ENCODE assay signal across 19 cellular contexts in genomic region chr13:112245179-112245724, GRCh38.
DNase-seq lines count a peak whose midpoint lies in the region; ATAC-seq and TF ChIP-seq lines count a peak whose summit lies in the region.
"Had no signal": no experiment of that assay in that cellular context is flagged by ENCODE, and none has a peak within 500 bp of the region (broad histone marks: within the 10 kb centered on the region; RNA-seq: fewer than 3 reads in every experiment).

No MANE protein-coding gene starts in this region.

- H3K27ac Mint-ChIP-seq in stimulated activated naive CD8-positive, alpha-beta T cell treated with anti-CD3 and anti-CD28 coated beads, Interleukin-15, amount 100 ng/mL, for 72 hours = no peak overlapping the region

- H3K4me1 Mint-ChIP-seq in stimulated activated naive CD8-positive, alpha-beta T cell treated with anti-CD3 and anti-CD28 coated beads, Interleukin-15, amount 100 ng/mL, for 72 hours = no peaks in the 10 kb centered on the region

- ATAC-seq in stimulated activated naive CD8-positive, alpha-beta T cell treated with anti-CD3 and anti-CD28 coated beads, Interleukin-15, Interleukin-2, amounts not matched to agents 100 U/mL and 50 U/mL, for 24 hours = peak; percentile 14
- no peak for ATAC-seq in stimulated activated naive CD8-positive, alpha-beta T cell treated with anti-CD3 and anti-CD28 coated beads, Interleukin-15, amount 100 ng/mL, for 72 hours
- no peak for ATAC-seq in SK-N-SH treated with all-trans-retinoic acid at 6 μM for 48 hours
- ATAC-seq in GM19395 (IDR thresholded peaks at IDR 0.05; ENCODE audit: unreplicated experiment) = no peak
- ATAC-seq: A549 had no signal

- DNase-seq in stimulated activated naive CD8-positive, alpha-beta T cell treated with anti-CD3 and anti-CD28 coated beads, Interleukin-15, Interleukin-2, amounts not matched to agents 100 U/mL and 50 U/mL, for 24 hours = no peak
- DNase-seq in stimulated activated naive CD8-positive, alpha-beta T cell treated with anti-CD3 and anti-CD28 coated beads, Interleukin-15, amount 100 ng/mL, for 72 hours = no peak
- DNase-seq in islet precursor cell = peak; percentile 49
- DNase-seq in posterior vena cava (ENCODE audit: low spot score) = peak; percentile 76
- peak; percentile 79 to 81 for DNase-seq in vagina (ENCODE audit: extremely low spot score in 2 of 2)
- DNase-seq in NCI-H226 = no peak
- DNase-seq: GDM1, GM23248, KBM-7, NCI-H1417 treated with DMSO at 0.1 percent for 48 hours, NCI-H1930, NCI-H2171, NCI-H446 treated with DMSO at 0.1 percent for 48 hours, NCI-H748 treated with DMSO at 0.1 percent for 48 hours had no signal

- no peak for TF ChIP-seq POLR2A in vagina (IDR thresholded peaks at IDR 0.05)

- no peaks in the 10 kb centered on the region for H3K27me3 ChIP-seq in vagina

- no peaks in the 10 kb centered on the region for H3K36me3 ChIP-seq in vagina

- intact Hi-C loops in posterior vena cava (cut with DNase I) (loop anchor here in 1 of 2 donors (5.0 kb wide), 1 partner anchor 202 kb away; no protein-coding TSS in a partner anchor), vagina (cut with DNase I) (no loop called here)

- no peak overlapping the region for H3K4me3 ChIP-seq in vagina
- H3K4me3 ChIP-seq: A549, GM23248 had no signal

- H3K27me3 Mint-ChIP-seq in stimulated activated naive CD8-positive, alpha-beta T cell treated with anti-CD3 and anti-CD28 coated beads, Interleukin-15, amount 100 ng/mL, for 72 hours = peaks cover 20% of the 10 kb centered on the region

- no peaks in the 10 kb centered on the region for H3K4me1 ChIP-seq in vagina
- H3K4me1 ChIP-seq: A549 had no signal

- no peak overlapping the region for H3K4me3 Mint-ChIP-seq in stimulated activated naive CD8-positive, alpha-beta T cell treated with anti-CD3 and anti-CD28 coated beads, Interleukin-15, amount 100 ng/mL, for 72 hours

- no peak for TF ChIP-seq CTCF in vagina (IDR thresholded peaks at IDR 0.05)

- no peaks in the 10 kb centered on the region for H3K9me3 ChIP-seq in vagina
- H3K9me3 ChIP-seq: A549 had no signal

- H3K9me3 Mint-ChIP-seq in stimulated activated naive CD8-positive, alpha-beta T cell treated with anti-CD3 and anti-CD28 coated beads, Interleukin-15, amount 100 ng/mL, for 72 hours = no peaks in the 10 kb centered on the region

- no peak overlapping the region for H3K27ac ChIP-seq in vagina
- H3K27ac ChIP-seq: A549, C4-2B, GM23248, RWPE1 had no signal

TF ChIP-seq in SK-N-SH treated with all-trans-retinoic acid at 6 μM for 48 hours, 23 proteins besides CTCF, POLR2A, EP300 and RAD21:
- TF ChIP-seq RARB (CRISPR knock-in tag; IDR thresholded peaks at IDR 0.05) (no peak), TCF4 (CRISPR knock-in tag; IDR thresholded peaks at IDR 0.05; ENCODE audit: borderline replicate concordance) (no peak), ZFP3 (CRISPR knock-in tag; IDR thresholded peaks at IDR 0.05) (no peak), CREB5 (CRISPR knock-in tag; IDR thresholded peaks at IDR 0.05; ENCODE audit: low read depth) (no peak), ESRRG (CRISPR knock-in tag; IDR thresholded peaks at IDR 0.05) (no peak), ZFP30 (CRISPR knock-in tag; IDR thresholded peaks at IDR 0.05) (no peak), BACH2 (CRISPR knock-in tag; IDR thresholded peaks at IDR 0.05; ENCODE audit: borderline replicate concordance) (no peak), TOX (CRISPR knock-in tag; IDR thresholded peaks at IDR 0.05; ENCODE audit: borderline replicate concordance) (no peak), SNAI2 (CRISPR knock-in tag; IDR thresholded peaks at IDR 0.05) (no peak), ZNF565 (CRISPR knock-in tag; conservative IDR thresholded peaks at IDR 0.05; ENCODE audit: low read depth) (no peak), OSR1 (CRISPR knock-in tag; IDR thresholded peaks at IDR 0.05) (no peak), CSDC2 (CRISPR knock-in tag; IDR thresholded peaks at IDR 0.05) (no peak), POU6F1 (CRISPR knock-in tag; IDR thresholded peaks at IDR 0.05; ENCODE audit: borderline replicate concordance, low read depth) (no peak), ARNTL (CRISPR knock-in tag; IDR thresholded peaks at IDR 0.05; ENCODE audit: borderline replicate concordance, low read depth) (no peak), PATZ1 (CRISPR knock-in tag; IDR thresholded peaks at IDR 0.05; ENCODE audit: borderline replicate concordance) (no peak), ISL1 (CRISPR knock-in tag; IDR thresholded peaks at IDR 0.05) (no peak), TSHZ2 (CRISPR knock-in tag; IDR thresholded peaks at IDR 0.05) (no peak), ZC3H10 (CRISPR knock-in tag; IDR thresholded peaks at IDR 0.05) (no peak), PPARA (CRISPR knock-in tag; IDR thresholded peaks at IDR 0.05; ENCODE audit: borderline replicate concordance) (no peak), CSRNP3 (CRISPR knock-in tag; IDR thresholded peaks at IDR 0.05) (no peak)

Comparison
In these comparisons a context has a peak if more than half of its experiments do, and no peak if none do; other contexts are left out.
1. DNase-seq: peak in islet precursor cell (single experiment), posterior vena cava (single experiment) and vagina (2 of 2); none in stimulated activated naive CD8-positive, alpha-beta T cell treated with anti-CD3 and anti-CD28 coated beads, Interleukin-15, Interleukin-2, amounts not matched to agents 100 U/mL and 50 U/mL, for 24 hours (single experiment), stimulated activated naive CD8-positive, alpha-beta T cell treated with anti-CD3 and anti-CD28 coated beads, Interleukin-15, amount 100 ng/mL, for 72 hours (0 of 2) and NCI-H226 (single experiment).